1 cellular context compared by ENCODE assay signal in genomic region chr18:2571200-2572143, GRCh38.
TF ChIP-seq lines count a peak whose summit lies in the region.

Gene METTL4 (minus strand): TSS chr18:2571505. CDS start chr18:2567216, 4,289 bp downstream.
Gene NDC80 (plus strand): TSS chr18:2571557. CDS start chr18:2572986, 1,429 bp downstream.

TF ChIP-seq in GM12878, 131 proteins besides CTCF, POLR2A, EP300 and RAD21 (continued from another document):
- TF ChIP-seq BCL3 (IDR thresholded peaks at IDR 0.05; ENCODE audit: borderline replicate concordance, insufficient read depth, low read depth, low read length, poor library complexity, severe bottlenecking) = no peak
- TF ChIP-seq NR2F1 (conservative IDR thresholded peaks at IDR 0.05) = no peak
- peak; percentile 49; the same call in 1 of the 2 replicates for TF ChIP-seq RUNX3 (IDR thresholded peaks at IDR 0.05; ENCODE audit: low read length)
- 0 out of 2 replicates have a peak, but pooled peaks have one; percentile 63 for TF ChIP-seq TARDBP (IDR thresholded peaks at IDR 0.05; ENCODE audit: borderline replicate concordance)
- TF ChIP-seq EED (IDR thresholded peaks at IDR 0.05; ENCODE audit: low read depth) = no peak
